Comparison of ENCODE assay signal across 6 cellular contexts in genomic region chr10:47724111-47724510, GRCh38. TPM values are rescaled to one million over a fixed set of nuclear protein-coding genes. Genes with fewer than 3 reads are reported as not detected.
"Had no signal": no experiment of that assay in that cellular context is flagged by ENCODE, and none has a peak within 500 bp of the region (broad histone marks: within the 10 kb centered on the region; RNA-seq: fewer than 3 reads in every experiment).

No MANE protein-coding gene starts in this region.

RNA-seq across cellular contexts. Expression of gene SYT15B, which starts 39.3 kb away (rescaled TPM):
- total RNA-seq: frontal cortex, mammary epithelial cell, myocyte, occipital lobe, pulmonary artery endothelial cell had no signal
- polyA plus RNA-seq: neural cell had no signal
